ENCODE assay signal across 8 cellular contexts in genomic region chr12:112906712-112907414, GRCh38. TPM values are rescaled to one million over a fixed set of nuclear protein-coding genes. Genes with fewer than 3 reads are reported as not detected.
DNase-seq lines count a peak whose midpoint lies in the region; ATAC-seq, FAIRE-seq and TF ChIP-seq lines count a peak whose summit lies in the region.

OAS1 (plus strand) TSS chr12:112906962; CDS start chr12:112907040, 78 bp downstream.

- H3K4me3 ChIP-seq in RWPE2 (ENCODE audit: severe bottlenecking), result peak within 1 kb of the TSS; percentile 13
- peak within 1 kb of the TSS; percentile 35 to 59 (median 54) for H3K4me3 ChIP-seq in right lobe of liver

- H3K27ac ChIP-seq in RWPE2 (ENCODE audit: poor library complexity, severe bottlenecking), result peak within 1 kb of the TSS; percentile 23
- peak within 1 kb of the TSS; percentile 54 to 88 (median 83) for H3K27ac ChIP-seq in right lobe of liver

- no peak for FAIRE-seq in frontal cortex (lab: Jason Lieb, UNC)

- H3K9me3 ChIP-seq in RWPE2 (ENCODE audit: severe bottlenecking) (no peaks in the 10 kb centered on the region), right lobe of liver (no peaks in the 10 kb centered on the region)

- intact Hi-C loops in right lobe of liver (cut with DNase I), result no loop called here

- WGBS in right lobe of liver (ENCODE audit: insufficient coverage, low coverage, low lambda C conversion rate, missing lambda C conversion rate), result 3% methylated on average over 3 of the region's 4 CpGs

- peak; percentile 69 for TF ChIP-seq POLR2A in right lobe of liver (IDR thresholded peaks at IDR 0.05)

- no peaks in the 10 kb centered on the region for H3K36me3 ChIP-seq in RWPE2 (ENCODE audit: low read depth)
- H3K36me3 ChIP-seq in right lobe of liver, result peaks cover 0 to 4% (median under 1%) of the 10 kb centered on the region in 4 donors

- ATAC-seq in GM19455 (IDR thresholded peaks at IDR 0.05; ENCODE audit: unreplicated experiment) (peak; percentile 63), HG03521 (IDR thresholded peaks at IDR 0.05; ENCODE audit: unreplicated experiment) (peak; percentile 68), RWPE2 (ENCODE audit: low read depth) (peak; percentile 77), right lobe of liver (peak; percentile 89 to 95 (median 93))

- TF ChIP-seq CTCF in RWPE2 (IDR thresholded peaks at IDR 0.05; ENCODE audit: poor library complexity, severe bottlenecking) (no peak), right lobe of liver (IDR thresholded peaks at IDR 0.05) (no peak), subcutaneous adipose tissue (IDR thresholded peaks at IDR 0.05; ENCODE audit: low read depth) (no peak)

- peaks cover 27% of the 10 kb centered on the region for H3K4me1 ChIP-seq in RWPE2 (ENCODE audit: insufficient read depth, poor library complexity, severe bottlenecking)
- H3K4me1 ChIP-seq in right lobe of liver, result peaks cover 0 to 31% (median 16%) of the 10 kb centered on the region in 4 donors

- H3K27me3 ChIP-seq in RWPE2 (ENCODE audit: insufficient read depth, poor library complexity, severe bottlenecking) (no peaks in the 10 kb centered on the region), right lobe of liver (no peaks in the 10 kb centered on the region)

- DNase-seq in EL (peak; percentile 85), RWPE2 (ENCODE audit: low spot score) (no peak), cerebellar cortex (ENCODE audit: low spot score) (peak; percentile 21), right lobe of liver (peak in 2 of 3 donors; percentile 56 to 78), frontal cortex (ENCODE audit: low spot score in 2 of 2) (no peak)

RNA-seq across cellular contexts. Expression of gene OAS1, which starts in this region (rescaled TPM):
- total RNA-seq in right lobe of liver (10 to 100 TPM; 19.2 to 23.0 (median 22.5) TPM), subcutaneous adipose tissue (100 to 1,000 TPM in 1 of 4 donors, 10 to 100 TPM in 3; 16.2 to 104 (median 23.9) TPM), frontal cortex (1.2 TPM)

Comparison
In these comparisons a context has a peak if more than half of its experiments do, and no peak if none do; other contexts are left out.
1. DNase-seq: peak in EL (single experiment), cerebellar cortex (single experiment) and right lobe of liver (2 of 3); none in RWPE2 (single experiment) and frontal cortex (0 of 2).
2. Peak in every context shown above with its lines, with median percentiles within 50 percentile points of each other: ATAC-seq.